11 cellular contexts compared by ENCODE assay signal in genomic region chr9:33080534-33080933, GRCh38. TPM values are rescaled to one million over a fixed set of nuclear protein-coding genes. Genes with fewer than 3 reads are reported as not detected.
DNase-seq lines count a peak whose midpoint lies in the region; ATAC-seq and TF ChIP-seq lines count a peak whose summit lies in the region.
"Had no signal": no experiment of that assay in that cellular context is flagged by ENCODE, and none has a peak within 500 bp of the region (broad histone marks: within the 10 kb centered on the region; RNA-seq: fewer than 3 reads in every experiment).

No MANE protein-coding gene starts in this region.

- H3K27ac ChIP-seq in BLaER1 (no peak overlapping the region), HUES6 (ENCODE audit: low read depth, low read length) (no peak overlapping the region), muscle layer of duodenum (ENCODE audit: low read length) (peak overlapping the region; percentile 7)
- H3K27ac ChIP-seq: colonic mucosa had no signal

- no peak for DNase-seq in astrocyte of the cerebellum (ENCODE audit: low read depth)
- no peak for DNase-seq in A172 (ENCODE audit: low spot score)
- no peak for DNase-seq in NCI-H2107 (lab: John Stamatoyannopoulos, UW)
- no peak for DNase-seq in cortex of kidney (lab: John Stamatoyannopoulos, UW)
- DNase-seq: activated gamma-delta T cell, NCI-H187 treated with DMSO at 0.1 percent for 48 hours had no signal

- no peaks in the 10 kb centered on the region for H3K27me3 ChIP-seq in BLaER1
- no peaks in the 10 kb centered on the region for H3K27me3 ChIP-seq in HUES6 (ENCODE audit: control insufficient read depth, insufficient read depth, low read length)
- no peaks in the 10 kb centered on the region for H3K27me3 ChIP-seq in muscle layer of duodenum (ENCODE audit: low read depth, low read length)
- H3K27me3 ChIP-seq: colonic mucosa had no signal

- no peak for ATAC-seq in GM21515 (IDR thresholded peaks at IDR 0.05; ENCODE audit: unreplicated experiment)

- peaks cover 53% of the 10 kb centered on the region for H3K4me1 ChIP-seq in BLaER1
- H3K4me1 ChIP-seq in HUES6 (ENCODE audit: control insufficient read depth, insufficient read depth, low read length): 0 out of 2 replicates have a peak, but pooled peaks cover 5% of the 10 kb centered on the region
- H3K4me1 ChIP-seq in muscle layer of duodenum (ENCODE audit: control insufficient read depth in 1 of 2, insufficient read depth in 2 of 2, low read length in 2 of 2): peaks cover 5 to 10% of the 10 kb centered on the region in 2 donors
- H3K4me1 ChIP-seq: colonic mucosa had no signal

- H3K4me3 ChIP-seq in BLaER1 (no peak overlapping the region), HUES6 (ENCODE audit: low read depth, low read length) (peak overlapping the region; percentile 35), astrocyte of the cerebellum (ENCODE audit: low read depth, low read length) (peak overlapping the region; percentile 20), muscle layer of duodenum (ENCODE audit: low read depth in 1 of 2, low read length in 2 of 2) (no peak overlapping the region)
- H3K4me3 ChIP-seq: colonic mucosa had no signal

- in situ Hi-C loops in astrocyte of the cerebellum (cut with HindIII; ENCODE audit: low sequenced_read_pairs): no loop called here

- H3K4me2 ChIP-seq in BLaER1: peak overlapping the region; percentile 76

- H3K9ac ChIP-seq in BLaER1 (peak overlapping the region; percentile 45; the same call in 1 of the 2 replicates), HUES6 (ENCODE audit: low read length) (no peak overlapping the region)

- H3K36me3 ChIP-seq in BLaER1 (no peaks in the 10 kb centered on the region), HUES6 (ENCODE audit: control insufficient read depth, insufficient read depth, low read length) (no peaks in the 10 kb centered on the region), muscle layer of duodenum (ENCODE audit: control insufficient read depth in 1 of 2, insufficient read depth in 2 of 2, low read length in 2 of 2) (no peaks in the 10 kb centered on the region)
- H3K36me3 ChIP-seq: colonic mucosa had no signal

- H4K20me1 ChIP-seq in BLaER1: peaks cover 9% of the 10 kb centered on the region; the same call in 1 of the 2 replicates

- H3K9me3 ChIP-seq in BLaER1 (no peaks in the 10 kb centered on the region), HUES6 (ENCODE audit: control insufficient read depth, insufficient read depth, low read depth, low read length) (peaks cover 5% of the 10 kb centered on the region; the same call in 1 of the 2 replicates), muscle layer of duodenum (ENCODE audit: control insufficient read depth in 1 of 2, low read length in 2 of 2) (no peaks in the 10 kb centered on the region)
- H3K9me3 ChIP-seq: colonic mucosa had no signal

- no peak for TF ChIP-seq CTCF in astrocyte of the cerebellum (IDR thresholded peaks at IDR 0.05; ENCODE audit: low read depth, low read length, missing control alignments)

RNA-seq across cellular contexts. Expression of gene SMU1, which starts 4.1 kb away (rescaled TPM):
- total RNA-seq in A172 (2014; rRNA removed; shearing (Covaris generic)): 22.9 and 25.0 TPM in 2 replicates

RNA-seq across cellular contexts. Expression of gene DNAJA1, which starts 55.5 kb away (rescaled TPM):
- total RNA-seq in A172 (2014; rRNA removed; shearing (Covaris generic)): 266 and 287 TPM in 2 replicates

Comparison
In these comparisons a context has a peak if more than half of its experiments do, and no peak if none do; other contexts are left out.
1. H3K4me3 ChIP-seq: peak in HUES6 (single experiment) and astrocyte of the cerebellum (single experiment); none in BLaER1 (single experiment) and muscle layer of duodenum (0 of 2).